23 cellular contexts compared by ENCODE assay signal in the genomic region with DNA sequence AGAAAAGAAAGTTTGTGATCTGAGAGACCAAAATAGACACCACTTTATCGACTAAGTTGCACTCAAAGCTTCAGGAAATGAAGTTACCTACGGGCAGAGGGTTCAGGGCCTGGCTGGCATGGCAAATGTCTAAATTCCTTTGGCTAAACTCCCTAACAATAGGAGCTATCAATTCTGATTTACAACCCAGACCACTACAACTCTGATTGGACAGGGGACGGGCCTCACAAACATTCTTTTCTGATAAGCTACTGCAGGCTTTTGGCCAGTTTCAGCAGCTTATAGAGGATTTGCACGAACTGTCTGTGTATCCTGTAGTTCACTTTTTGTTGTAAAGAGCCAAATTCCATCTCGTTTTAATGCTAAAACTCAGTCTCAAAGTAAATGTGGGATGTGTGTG.
DNase-seq lines count a peak whose midpoint lies in the region; ATAC-seq, FAIRE-seq and TF ChIP-seq lines count a peak whose summit lies in the region.
"Had no signal": no experiment of that assay in that cellular context is flagged by ENCODE, and none has a peak within 500 bp of the region (broad histone marks: within the 10 kb centered on the region; RNA-seq: fewer than 3 reads in every experiment).

No MANE protein-coding gene starts in this region.

- H3K36me3 Mint-ChIP-seq in nephron (ENCODE audit: low read depth) = no peaks in the 10 kb centered on the region
- H3K36me3 Mint-ChIP-seq: activated CD8-positive, alpha-beta memory T cell treated with anti-CD3 and anti-CD28 coated beads, Interleukin-2, amount 10 ng/mL, durations not matched to agents 7 days and 5 days; CD8-positive, alpha-beta T cell had no signal

- H3K27ac ChIP-seq in endothelial cell of umbilical vein (ENCODE audit: insufficient read depth, low read depth, low read length) (no peak overlapping the region), esophagus muscularis mucosa (replicated peaks in 1 of 4) (no peak overlapping the region)
- H3K27ac ChIP-seq: KMS-11, vagina had no signal

- H3K36me3 ChIP-seq in MG63 (no peaks in the 10 kb centered on the region), endothelial cell of umbilical vein (ENCODE audit: control insufficient read depth in 2 of 2, extremely low read depth in 1 of 2, insufficient read depth in 2 of 2, low read length in 2 of 2) (no peaks in the 10 kb centered on the region), esophagus muscularis mucosa (no peaks in the 10 kb centered on the region)
- H3K36me3 ChIP-seq: vagina had no signal

- TF ChIP-seq CTCF in endothelial cell of umbilical vein (IDR thresholded peaks at IDR 0.05; ENCODE audit: extremely low read depth in 1 of 2, insufficient read depth in 1 of 2, low read depth in 1 of 2, low read length in 2 of 2) = no peak
- no peak for TF ChIP-seq CTCF in nephron (IDR thresholded peaks at IDR 0.05; ENCODE audit: unreplicated experiment in 3 of 3)
- no peak for TF ChIP-seq CTCF in esophagus muscularis mucosa (IDR thresholded peaks at IDR 0.05)

- H3K27me3 ChIP-seq in MG63 = no peaks in the 10 kb centered on the region
- no peaks in the 10 kb centered on the region for H3K27me3 ChIP-seq in endothelial cell of umbilical vein (ENCODE audit: control insufficient read depth in 2 of 2, insufficient read depth in 2 of 2, low read length in 2 of 2)
- no peaks in the 10 kb centered on the region for H3K27me3 ChIP-seq in esophagus muscularis mucosa
- H3K27me3 ChIP-seq: vagina had no signal

- no peak overlapping the region for H3K9ac ChIP-seq in endothelial cell of umbilical vein (replicated peaks; ENCODE audit: extremely low read depth, insufficient read depth, low read length)
- H3K9ac ChIP-seq: KMS-11 had no signal

- H3K79me2 ChIP-seq in endothelial cell of umbilical vein (ENCODE audit: control insufficient read depth, insufficient read depth, low read length) = no peaks in the 10 kb centered on the region

- no peak for FAIRE-seq in endothelial cell of umbilical vein (lab: Jason Lieb, UNC)
- FAIRE-seq: kidney had no signal

- peak overlapping the region in 2 of 3 experiments; percentile 82 to 91 for H3K27ac Mint-ChIP-seq in nephron
- H3K27ac Mint-ChIP-seq: activated CD8-positive, alpha-beta memory T cell treated with anti-CD3 and anti-CD28 coated beads, Interleukin-2, amount 10 ng/mL, durations not matched to agents 7 days and 5 days; activated T-helper 17 cell treated with anti-CD3 and anti-CD28 coated beads, Interleukin-2, amount 50 U/mL, for 72 hours; CD8-positive, alpha-beta T cell had no signal

- H3K4me1 ChIP-seq in endothelial cell of umbilical vein (ENCODE audit: control insufficient read depth, extremely low read depth, insufficient read depth, low read length) (no peaks in the 10 kb centered on the region), esophagus muscularis mucosa (no peaks in the 10 kb centered on the region)
- H3K4me1 ChIP-seq: vagina had no signal

- H3K4me3 ChIP-seq in MG63 = no peak overlapping the region
- H3K4me3 ChIP-seq in endothelial cell of umbilical vein (replicated peaks in 1 of 3; ENCODE audit: insufficient read depth in 1 of 3, low read depth in 1 of 3, low read length in 3 of 3) = no peak overlapping the region
- H3K4me3 ChIP-seq in esophagus muscularis mucosa = no peak overlapping the region
- H3K4me3 ChIP-seq: vagina had no signal

- H3K9me3 ChIP-seq in MG63 (no peaks in the 10 kb centered on the region), endothelial cell of umbilical vein (replicated peaks; ENCODE audit: control insufficient read depth, insufficient read depth, low read length) (no peaks in the 10 kb centered on the region), esophagus muscularis mucosa (no peaks in the 10 kb centered on the region)
- H3K9me3 ChIP-seq: vagina had no signal

- H2AFZ ChIP-seq in endothelial cell of umbilical vein (ENCODE audit: low read depth, low read length) = no peak overlapping the region

- no peaks in the 10 kb centered on the region for H3K27me3 Mint-ChIP-seq in nephron (ENCODE audit: low read depth)
- H3K27me3 Mint-ChIP-seq: activated CD8-positive, alpha-beta memory T cell treated with anti-CD3 and anti-CD28 coated beads, Interleukin-2, amount 10 ng/mL, durations not matched to agents 7 days and 5 days; activated T-helper 17 cell treated with anti-CD3 and anti-CD28 coated beads, Interleukin-2, amount 50 U/mL, for 72 hours; central memory CD8-positive, alpha-beta T cell had no signal

- dilution Hi-C loops in endothelial cell of umbilical vein (cut with MboI; ENCODE audit: extremely low pct_ligation_motif_present, low sequenced_read_pairs) = no loop called here

- H4K20me1 ChIP-seq in endothelial cell of umbilical vein (replicated peaks; ENCODE audit: control insufficient read depth, extremely low read depth, insufficient read depth, low read length) = no peaks in the 10 kb centered on the region

- TF ChIP-seq POLR2A in endothelial cell of umbilical vein (IDR thresholded peaks at IDR 0.05; ENCODE audit: low read depth, low read length) (no peak), esophagus muscularis mucosa (IDR thresholded peaks at IDR 0.05; ENCODE audit: low read depth) (no peak)

- peaks cover 7% of the 10 kb centered on the region for H3K4me1 Mint-ChIP-seq in nephron
- H3K4me1 Mint-ChIP-seq: activated CD8-positive, alpha-beta memory T cell treated with anti-CD3 and anti-CD28 coated beads, Interleukin-2, amount 10 ng/mL, durations not matched to agents 7 days and 5 days; activated T-helper 17 cell treated with anti-CD3 and anti-CD28 coated beads, Interleukin-2, amount 50 U/mL, for 72 hours; central memory CD8-positive, alpha-beta T cell had no signal

- DNase-seq in AG20443 (ENCODE audit: low spot score) (peak; percentile 36), MG63 (peak; percentile 4), endothelial cell of umbilical vein (ENCODE audit: low read depth, low spot score) (peak; percentile 47), esophagus muscularis mucosa (ENCODE audit: extremely low spot score) (no peak)
- DNase-seq in activated naive CD4-positive, alpha-beta T cell treated with anti-CD3 and anti-CD28 coated beads, Interleukin-2, amount 50 U/mL, for 16 hours = no peak
- DNase-seq: activated CD8-positive, alpha-beta memory T cell treated with anti-CD3 and anti-CD28 coated beads, Interleukin-2, amount 10 ng/mL, durations not matched to agents 7 days and 5 days; CD8-positive, alpha-beta T cell; DMS53; hippocampal formation; kidney; midbrain; NCI-H1092; NCI-H2081 treated with DMSO at 0.1 percent for 48 hours; NCI-H510A treated with DMSO at 0.1 percent for 48 hours; stimulated activated CD8-positive, alpha-beta memory T cell treated with anti-CD3 and anti-CD28 coated beads, Interleukin-4, amount 100 ng/mL, for 48 hours; substantia nigra had no signal

- intact Hi-C loops in endothelial cell of umbilical vein (cut with micrococcal nuclease) = no loop called here
- intact Hi-C loops in esophagus muscularis mucosa (cut with DNase I) = no loop called here

- no peak overlapping the region for H3K4me3 Mint-ChIP-seq in nephron
- H3K4me3 Mint-ChIP-seq: activated CD8-positive, alpha-beta memory T cell treated with anti-CD3 and anti-CD28 coated beads, Interleukin-2, amount 10 ng/mL, durations not matched to agents 7 days and 5 days; activated T-helper 17 cell treated with anti-CD3 and anti-CD28 coated beads, Interleukin-2, amount 50 U/mL, for 72 hours; CD8-positive, alpha-beta T cell; central memory CD8-positive, alpha-beta T cell had no signal

- CTCF ChIA-PET in endothelial cell of umbilical vein (lab: Charles Lee) = no interaction called here

- TF ChIP-seq EP300 in esophagus muscularis mucosa (IDR thresholded peaks at IDR 0.05) = no peak

- no TSS peak for BruUV-seq in endothelial cell of umbilical vein (replicated peaks; lab: Mats Ljungman, UMichigan)

- WGBS in esophagus muscularis mucosa = 48% methylated on average over 5 of the region's 5 CpGs

- peaks cover 11% of the 10 kb centered on the region for H3K9me3 Mint-ChIP-seq in nephron
- H3K9me3 Mint-ChIP-seq: activated T-helper 17 cell treated with anti-CD3 and anti-CD28 coated beads, Interleukin-2, amount 50 U/mL, for 72 hours; CD8-positive, alpha-beta T cell; central memory CD8-positive, alpha-beta T cell had no signal

- H3K9me1 ChIP-seq in endothelial cell of umbilical vein (replicated peaks; ENCODE audit: control insufficient read depth, extremely low read depth, insufficient read depth, low read length) = no peaks in the 10 kb centered on the region

- POLR2A ChIA-PET in endothelial cell of umbilical vein (lab: Charles Lee) = interaction anchor here (0.6 kb wide), 1 partner anchor 355 kb away, joined by 3 read pairs; no protein-coding TSS in a partner anchor

- H3K4me2 ChIP-seq in endothelial cell of umbilical vein (ENCODE audit: insufficient read depth, low read length) = no peak overlapping the region
- H3K4me2 ChIP-seq: KMS-11 had no signal

- ATAC-seq in GM21576 (IDR thresholded peaks at IDR 0.05; ENCODE audit: unreplicated experiment) (no peak), GM18909 (IDR thresholded peaks at IDR 0.05; ENCODE audit: poor library complexity, unreplicated experiment) (no peak)
- ATAC-seq: activated CD8-positive, alpha-beta memory T cell treated with anti-CD3 and anti-CD28 coated beads, Interleukin-2, amount 10 ng/mL, durations not matched to agents 7 days and 5 days; activated T-helper 17 cell treated with anti-CD3 and anti-CD28 coated beads, Interleukin-2, amount 50 U/mL, for 72 hours; CD8-positive, alpha-beta T cell had no signal

TF ChIP-seq in endothelial cell of umbilical vein, 7 proteins besides CTCF, POLR2A, EP300 and RAD21:
- TF ChIP-seq GATA2 (IDR thresholded peaks at IDR 0.05; ENCODE audit: insufficient read depth, insufficient read length, low read depth, low read length) = no peak

Comparison
In these comparisons a context has a peak if more than half of its experiments do, and no peak if none do; other contexts are left out.
1. DNase-seq: peak in AG20443 (single experiment), MG63 (single experiment) and endothelial cell of umbilical vein (single experiment); none in esophagus muscularis mucosa (single experiment) and activated naive CD4-positive, alpha-beta T cell treated with anti-CD3 and anti-CD28 coated beads, Interleukin-2, amount 50 U/mL, for 16 hours (single experiment).